In genomic region chr7:20330176-20330796, GRCh38 we compare ENCODE assay signal across 2 cellular contexts.
TF ChIP-seq lines count a peak whose summit lies in the region.

No MANE protein-coding gene starts in this region.

TF ChIP-seq in Ishikawa, 13 proteins besides CTCF, POLR2A, EP300 and RAD21 (continued from another document):
- TF ChIP-seq REST (IDR thresholded peaks at IDR 0.05; ENCODE audit: low read depth) (no peak), YY1 (IDR thresholded peaks at IDR 0.05; ENCODE audit: low read depth) (no peak)
TF ChIP-seq in Ishikawa: peak in this region for 7.

TF ChIP-seq in SK-N-SH, 30 proteins besides CTCF, POLR2A, EP300 and RAD21 (continued from another document):
- TF ChIP-seq, protein P1, sequence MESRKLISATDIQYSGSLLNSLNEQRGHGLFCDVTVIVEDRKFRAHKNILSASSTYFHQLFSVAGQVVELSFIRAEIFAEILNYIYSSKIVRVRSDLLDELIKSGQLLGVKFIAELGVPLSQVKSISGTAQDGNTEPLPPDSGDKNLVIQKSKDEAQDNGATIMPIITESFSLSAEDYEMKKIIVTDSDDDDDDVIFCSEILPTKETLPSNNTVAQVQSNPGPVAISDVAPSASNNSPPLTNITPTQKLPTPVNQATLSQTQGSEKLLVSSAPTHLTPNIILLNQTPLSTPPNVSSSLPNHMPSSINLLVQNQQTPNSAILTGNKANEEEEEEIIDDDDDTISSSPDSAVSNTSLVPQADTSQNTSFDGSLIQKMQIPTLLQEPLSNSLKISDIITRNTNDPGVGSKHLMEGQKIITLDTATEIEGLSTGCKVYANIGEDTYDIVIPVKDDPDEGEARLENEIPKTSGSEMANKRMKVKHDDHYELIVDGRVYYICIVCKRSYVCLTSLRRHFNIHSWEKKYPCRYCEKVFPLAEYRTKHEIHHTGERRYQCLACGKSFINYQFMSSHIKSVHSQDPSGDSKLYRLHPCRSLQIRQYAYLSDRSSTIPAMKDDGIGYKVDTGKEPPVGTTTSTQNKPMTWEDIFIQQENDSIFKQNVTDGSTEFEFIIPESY (IDR thresholded peaks at IDR 0.05; ENCODE audit: borderline replicate concordance, low read depth): no peak
- TF ChIP-seq SIN3A (IDR thresholded peaks at IDR 0.05; ENCODE audit: borderline replicate concordance, low read depth, low read length) (peak; percentile 83; the same call in 1 of the 2 replicates), YY1 (IDR thresholded peaks at IDR 0.05; ENCODE audit: low read depth) (no peak), JUND (IDR thresholded peaks at IDR 0.05) (no peak; the same call in 1 of the 2 replicates), PBX3 (IDR thresholded peaks at IDR 0.05) (no peak), MEF2A (IDR thresholded peaks at IDR 0.05; ENCODE audit: borderline replicate concordance, low read depth) (no peak), RFX5 (IDR thresholded peaks at IDR 0.05; ENCODE audit: low read length) (no peak), TCF12 (IDR thresholded peaks at IDR 0.05) (no peak), TEAD4 (IDR thresholded peaks at IDR 0.05; ENCODE audit: borderline replicate concordance, insufficient read depth) (0 out of 2 replicates have a peak, but pooled peaks have one; percentile 21), RCOR1 (IDR thresholded peaks at IDR 0.05; ENCODE audit: low read length) (no peak), IRF3 (IDR thresholded peaks at IDR 0.05; ENCODE audit: low read depth, low read length) (no peak), FOXM1 (IDR thresholded peaks at IDR 0.05; ENCODE audit: low read depth) (0 out of 2 replicates have a peak, but pooled peaks have one; percentile 17), GABPA (IDR thresholded peaks at IDR 0.05; ENCODE audit: low read depth) (no peak), NRF1 (IDR thresholded peaks at IDR 0.05; ENCODE audit: low read depth, low read length) (no peak; the same call in 1 of the 2 replicates), TAF1 (IDR thresholded peaks at IDR 0.05; ENCODE audit: borderline replicate concordance, low read depth, low read length) (no peak), CHD2 (IDR thresholded peaks at IDR 0.05; ENCODE audit: low read length, partially characterized antibody) (peak; percentile 6), MXI1 (IDR thresholded peaks at IDR 0.05; ENCODE audit: low read depth, low read length) (peak; percentile 77), GATA2 (CRISPR knock-in tag; IDR thresholded peaks at IDR 0.05) (no peak), SMC3 (IDR thresholded peaks at IDR 0.05; ENCODE audit: low read depth, low read length) (no peak), EZH2phosphoT487 (IDR thresholded peaks at IDR 0.05; ENCODE audit: borderline replicate concordance, low read depth) (no peak)
- TF ChIP-seq, protein P2, sequence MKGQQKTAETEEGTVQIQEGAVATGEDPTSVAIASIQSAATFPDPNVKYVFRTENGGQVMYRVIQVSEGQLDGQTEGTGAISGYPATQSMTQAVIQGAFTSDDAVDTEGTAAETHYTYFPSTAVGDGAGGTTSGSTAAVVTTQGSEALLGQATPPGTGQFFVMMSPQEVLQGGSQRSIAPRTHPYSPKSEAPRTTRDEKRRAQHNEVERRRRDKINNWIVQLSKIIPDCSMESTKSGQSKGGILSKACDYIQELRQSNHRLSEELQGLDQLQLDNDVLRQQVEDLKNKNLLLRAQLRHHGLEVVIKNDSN (IDR thresholded peaks at IDR 0.05; ENCODE audit: borderline replicate concordance, low read depth): no peak
